Comparison of ENCODE assay signal across 9 cellular contexts in genomic region chr6:146028250-146028789, GRCh38. TPM values are rescaled to one million over a fixed set of nuclear protein-coding genes. Genes with fewer than 3 reads are reported as not detected.
DNase-seq lines count a peak whose midpoint lies in the region; ATAC-seq and TF ChIP-seq lines count a peak whose summit lies in the region.
"Had no signal": no experiment of that assay in that cellular context is flagged by ENCODE, and none has a peak within 500 bp of the region (broad histone marks: within the 10 kb centered on the region; RNA-seq: fewer than 3 reads in every experiment).

No MANE protein-coding gene starts in this region.

- H3K4me3 Mint-ChIP-seq in T-helper 2 cell treated with Interferon-gamma antibody and Interleukin-4, amounts not matched to agents 5 μg/mL and 100 μg/mL, for 36 hours: no peak overlapping the region
- no peak overlapping the region for H3K4me3 Mint-ChIP-seq in stimulated activated effector memory CD8-positive, alpha-beta T cell treated with anti-CD3 and anti-CD28 coated beads, Interleukin-12 subunit alpha, Interleukin-12 subunit beta, amount 100 ng/mL, for 72 hours

- peaks cover 0 to 8% (median 2%) of the 10 kb centered on the region in 4 donors for H3K9me3 ChIP-seq in liver (ENCODE audit: control insufficient read depth in 4 of 4, low read length in 3 of 4)

- H3K27me3 ChIP-seq in dorsolateral prefrontal cortex (peaks cover 0 to 40% (median 12%) of the 10 kb centered on the region in 45 donors), liver (ENCODE audit: control insufficient read depth in 4 of 4, insufficient read depth in 4 of 4, low read length in 3 of 4) (peaks cover 0 to 14% (median 8%) of the 10 kb centered on the region in 4 donors)

- peaks cover 35% of the 10 kb centered on the region for H3K27me3 Mint-ChIP-seq in T-helper 2 cell treated with Interferon-gamma antibody and Interleukin-4, amounts not matched to agents 5 μg/mL and 100 μg/mL, for 36 hours (ENCODE audit: low read depth)

- intact Hi-C loops in dorsolateral prefrontal cortex (cut with DNase I): loop anchor here in 1 of 2 donors (5.0 kb wide), 1 partner anchor 479 kb away; no protein-coding TSS in a partner anchor

- no peaks in the 10 kb centered on the region for H3K9me3 Mint-ChIP-seq in T-helper 2 cell treated with Interferon-gamma antibody and Interleukin-4, amounts not matched to agents 5 μg/mL and 100 μg/mL, for 36 hours
- no peaks in the 10 kb centered on the region for H3K9me3 Mint-ChIP-seq in stimulated activated effector memory CD8-positive, alpha-beta T cell treated with anti-CD3 and anti-CD28 coated beads, Interleukin-12 subunit alpha, Interleukin-12 subunit beta, amount 100 ng/mL, for 72 hours

- H3K36me3 ChIP-seq in liver (ENCODE audit: control insufficient read depth in 4 of 4, insufficient read depth in 3 of 4, low read depth in 1 of 4, low read length in 3 of 4): no peaks in the 10 kb centered on the region

- H3K27ac ChIP-seq in dorsolateral prefrontal cortex (peak overlapping the region in 8 of 59 donors; percentile 17 to 80 (median 52)), liver (ENCODE audit: low read depth in 1 of 2, low read length in 2 of 2) (no peak overlapping the region)
- H3K27ac ChIP-seq: 22Rv1 had no signal

- ATAC-seq in HG02981 (IDR thresholded peaks at IDR 0.05; ENCODE audit: unreplicated experiment) (peak; percentile 67), HG02571 (IDR thresholded peaks at IDR 0.05; ENCODE audit: unreplicated experiment) (no peak)
- peak; percentile 65 for ATAC-seq in stimulated activated effector memory CD8-positive, alpha-beta T cell treated with anti-CD3 and anti-CD28 coated beads, Interleukin-12 subunit alpha, Interleukin-12 subunit beta, amount 100 ng/mL, for 72 hours

- no peak overlapping the region for H3K9ac ChIP-seq in liver (ENCODE audit: low read depth in 1 of 2, low read length in 2 of 2)

- no peak overlapping the region for H3K27ac Mint-ChIP-seq in T-helper 2 cell treated with Interferon-gamma antibody and Interleukin-4, amounts not matched to agents 5 μg/mL and 100 μg/mL, for 36 hours
- H3K27ac Mint-ChIP-seq in stimulated activated effector memory CD8-positive, alpha-beta T cell treated with anti-CD3 and anti-CD28 coated beads, Interleukin-12 subunit alpha, Interleukin-12 subunit beta, amount 100 ng/mL, for 72 hours: no peak overlapping the region

- 5% methylated on average over 19 of the region's 19 CpGs for WGBS in liver

- TF ChIP-seq CTCF in dorsolateral prefrontal cortex (IDR thresholded peaks at IDR 0.05 in 54 of 56, conservative IDR thresholded peaks at IDR 0.05 in 2 of 56; ENCODE audit: low read depth in 1 of 56, partially characterized antibody in 56 of 56) (no peak), liver (IDR thresholded peaks at IDR 0.05; ENCODE audit: low read depth, low read length, missing input control) (no peak)

- H3K4me3 ChIP-seq in dorsolateral prefrontal cortex (peak overlapping the region; percentile 16 to 67 (median 51)), liver (ENCODE audit: low read depth in 1 of 3, low read length in 3 of 3) (no peak overlapping the region)

- DNase-seq in DMS 273 (lab: John Stamatoyannopoulos, UW; ENCODE audit: unreplicated experiment) (peak; percentile 53), DMS 273 treated with DMSO at 0.1 percent for 48 hours (lab: John Stamatoyannopoulos, UW) (no peak), dorsolateral prefrontal cortex (peak in 6 of 10 donors; percentile 12 to 69 (median 46))
- DNase-seq in T-helper 2 cell treated with Interferon-gamma antibody and Interleukin-4, amounts not matched to agents 5 μg/mL and 100 μg/mL, for 36 hours (ENCODE audit: low spot score): peak; percentile 16
- DNase-seq in stimulated activated effector memory CD8-positive, alpha-beta T cell treated with anti-CD3 and anti-CD28 coated beads, Interleukin-12 subunit alpha, Interleukin-12 subunit beta, amount 100 ng/mL, for 72 hours (ENCODE audit: low spot score in 2 of 2): peak in 1 of 2 donors; percentile 52

- peaks cover 0 to 3% (median 0%) of the 10 kb centered on the region in 4 donors for H3K4me1 ChIP-seq in liver (ENCODE audit: control insufficient read depth in 4 of 4, insufficient read depth in 4 of 4, low read length in 3 of 4)

- H3K36me3 Mint-ChIP-seq in T-helper 2 cell treated with Interferon-gamma antibody and Interleukin-4, amounts not matched to agents 5 μg/mL and 100 μg/mL, for 36 hours (ENCODE audit: low read depth): no peaks in the 10 kb centered on the region
- no peaks in the 10 kb centered on the region for H3K36me3 Mint-ChIP-seq in stimulated activated effector memory CD8-positive, alpha-beta T cell treated with anti-CD3 and anti-CD28 coated beads, Interleukin-12 subunit alpha, Interleukin-12 subunit beta, amount 100 ng/mL, for 72 hours

- H3K4me1 Mint-ChIP-seq in T-helper 2 cell treated with Interferon-gamma antibody and Interleukin-4, amounts not matched to agents 5 μg/mL and 100 μg/mL, for 36 hours (ENCODE audit: low read depth): no peaks in the 10 kb centered on the region
- H3K4me1 Mint-ChIP-seq in stimulated activated effector memory CD8-positive, alpha-beta T cell treated with anti-CD3 and anti-CD28 coated beads, Interleukin-12 subunit alpha, Interleukin-12 subunit beta, amount 100 ng/mL, for 72 hours: no peaks in the 10 kb centered on the region

- no peak for TF ChIP-seq RAD21 in liver (IDR thresholded peaks at IDR 0.05)

TF ChIP-seq in liver, 16 proteins besides CTCF, POLR2A, EP300 and RAD21:
- TF ChIP-seq TAF1 (conservative IDR thresholded peaks at IDR 0.05): no peak
- no peak for TF ChIP-seq FOXA1 (IDR thresholded peaks at IDR 0.05)
- no peak for TF ChIP-seq GABPA (IDR thresholded peaks at IDR 0.05 in 1 of 2, conservative IDR thresholded peaks at IDR 0.05 in 1 of 2)
- no peak for TF ChIP-seq HNF4G (IDR thresholded peaks at IDR 0.05)
- TF ChIP-seq ZBTB33 (IDR thresholded peaks at IDR 0.05): no peak
- no peak for TF ChIP-seq NR2F2 (IDR thresholded peaks at IDR 0.05)
- peak; percentile 99 for TF ChIP-seq REST (IDR thresholded peaks at IDR 0.05)
- TF ChIP-seq SP1 (IDR thresholded peaks at IDR 0.05): no peak
- TF ChIP-seq, protein P1, sequence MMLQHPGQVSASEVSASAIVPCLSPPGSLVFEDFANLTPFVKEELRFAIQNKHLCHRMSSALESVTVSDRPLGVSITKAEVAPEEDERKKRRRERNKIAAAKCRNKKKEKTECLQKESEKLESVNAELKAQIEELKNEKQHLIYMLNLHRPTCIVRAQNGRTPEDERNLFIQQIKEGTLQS (IDR thresholded peaks at IDR 0.05): no peak
- TF ChIP-seq EGR1 (IDR thresholded peaks at IDR 0.05; ENCODE audit: low read depth in 2 of 2): no peak
- no peak for TF ChIP-seq JUND (IDR thresholded peaks at IDR 0.05)
- peak in 1 of 2 donors; percentile 5 for TF ChIP-seq RXRA (IDR thresholded peaks at IDR 0.05)
- no peak for TF ChIP-seq MAX (IDR thresholded peaks at IDR 0.05)
- no peak for TF ChIP-seq HNF4A (conservative IDR thresholded peaks at IDR 0.05)
- no peak for TF ChIP-seq YY1 (IDR thresholded peaks at IDR 0.05)
- no peak for TF ChIP-seq FOXA2 (IDR thresholded peaks at IDR 0.05)

RNA-seq across cellular contexts. Expression of gene GRM1, which starts 0.5 kb away (rescaled TPM):
- 10 to 100 TPM; 10.7 to 44.3 (median 26.8) TPM for total RNA-seq in dorsolateral prefrontal cortex
- under 1 TPM; under 0.01 to 0.05 TPM for total RNA-seq in liver
- under 1 TPM in 1 of 2 donors, not detected in 1; 0.01 TPM for polyA plus RNA-seq in liver

Comparison
In these comparisons a context has a peak if more than half of its experiments do, and no peak if none do; other contexts are left out.
1. H3K4me3 ChIP-seq: peak in dorsolateral prefrontal cortex (59 of 59); none in liver (0 of 3).
2. RNA of gene GRM1, which starts 0.5 kb away (total RNA-seq): 10.7 to 44.3 TPM in dorsolateral prefrontal cortex; under 0.01 to 0.05 TPM in liver; every median in the first group is over 10 times any median in the second.